18 cellular contexts compared by ENCODE assay signal in the genomic region with DNA sequence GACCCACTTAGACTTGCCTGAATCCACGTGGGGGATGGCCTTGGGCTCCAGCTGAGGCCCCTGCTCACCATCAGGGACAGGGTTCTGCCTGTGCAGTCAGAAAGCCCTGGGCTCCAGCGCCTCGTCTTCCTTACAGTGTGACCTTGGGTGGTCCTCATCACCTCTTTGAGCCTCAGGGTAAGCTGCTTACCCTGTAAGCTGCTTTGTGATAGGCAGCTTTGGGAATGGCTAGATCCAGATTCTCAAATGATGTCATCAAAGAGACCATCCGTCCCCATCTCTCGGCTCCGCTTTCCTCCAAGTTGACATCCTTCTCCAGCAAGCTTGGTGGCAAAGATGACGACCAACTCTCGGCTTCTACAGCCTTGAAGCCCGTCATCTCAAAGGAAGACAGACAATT.
A peak's percentile ranks its signal among the peaks of the same experiment; 100 is the strongest.
DNase-seq lines count a peak whose midpoint lies in the region; ATAC-seq and TF ChIP-seq lines count a peak whose summit lies in the region.
"Had no signal": no experiment of that assay in that cellular context is flagged by ENCODE, and none has a peak within 500 bp of the region (broad histone marks: within the 10 kb centered on the region; RNA-seq: fewer than 3 reads in every experiment).

No MANE protein-coding gene starts in this region.

- no peak for ATAC-seq in stimulated activated effector memory CD8-positive, alpha-beta T cell treated with anti-CD3 and anti-CD28 coated beads, Interleukin-12 subunit alpha, Interleukin-12 subunit beta, amount 100 ng/mL, for 72 hours
- ATAC-seq in HG03045 (IDR thresholded peaks at IDR 0.05; ENCODE audit: unreplicated experiment) (no peak), GM21825 (IDR thresholded peaks at IDR 0.05; ENCODE audit: unreplicated experiment) (no peak)
- ATAC-seq: A549; CD8-positive, alpha-beta T cell; HCT116 had no signal

- TF ChIP-seq CTCF in WERI-Rb-1 (IDR thresholded peaks at IDR 0.05; ENCODE audit: low read depth, low read length): no peak

- no peaks in the 10 kb centered on the region for H3K4me1 Mint-ChIP-seq in stimulated activated effector memory CD8-positive, alpha-beta T cell treated with anti-CD3 and anti-CD28 coated beads, Interleukin-12 subunit alpha, Interleukin-12 subunit beta, amount 100 ng/mL, for 72 hours
- H3K4me1 Mint-ChIP-seq: CD4-positive, CD25-positive, alpha-beta regulatory T cell; H9 had no signal

- H3K27ac Mint-ChIP-seq in stimulated activated effector memory CD8-positive, alpha-beta T cell treated with anti-CD3 and anti-CD28 coated beads, Interleukin-12 subunit alpha, Interleukin-12 subunit beta, amount 100 ng/mL, for 72 hours: peak overlapping the region; percentile 46
- H3K27ac Mint-ChIP-seq: CD4-positive, CD25-positive, alpha-beta regulatory T cell; CD8-positive, alpha-beta T cell had no signal

- peaks cover 4% of the 10 kb centered on the region for H3K9me3 ChIP-seq in WERI-Rb-1 (ENCODE audit: severe bottlenecking)
- H3K9me3 ChIP-seq: A549, Caco-2 had no signal

- no peaks in the 10 kb centered on the region for H3K9me3 Mint-ChIP-seq in stimulated activated effector memory CD8-positive, alpha-beta T cell treated with anti-CD3 and anti-CD28 coated beads, Interleukin-12 subunit alpha, Interleukin-12 subunit beta, amount 100 ng/mL, for 72 hours
- H3K9me3 Mint-ChIP-seq: CD8-positive, alpha-beta T cell; H9 had no signal

- DNase-seq in D341Med (ENCODE audit: low spot score): peak; percentile 51
- DNase-seq in NCI-H82 (lab: John Stamatoyannopoulos, UW): peak; percentile 96
- DNase-seq in WERI-Rb-1: peak; percentile 93
- DNase-seq in stimulated activated effector memory CD8-positive, alpha-beta T cell treated with anti-CD3 and anti-CD28 coated beads, Interleukin-12 subunit alpha, Interleukin-12 subunit beta, amount 100 ng/mL, for 72 hours (ENCODE audit: low spot score in 2 of 2): no peak
- no peak for DNase-seq in NOMO-1 treated with dmso at 0.1 percent for 144 hours (lab: John Stamatoyannopoulos, UW; ENCODE audit: unreplicated experiment)
- DNase-seq: 8988T; ACHN; Caco-2; CD4-positive, CD25-positive, alpha-beta regulatory T cell; CD8-positive, alpha-beta T cell; DND-41; GM23248; H9 had no signal

- no peaks in the 10 kb centered on the region for H3K27me3 ChIP-seq in WERI-Rb-1 (ENCODE audit: insufficient read depth, low read depth, severe bottlenecking)

- peaks cover 6% of the 10 kb centered on the region for H3K36me3 Mint-ChIP-seq in stimulated activated effector memory CD8-positive, alpha-beta T cell treated with anti-CD3 and anti-CD28 coated beads, Interleukin-12 subunit alpha, Interleukin-12 subunit beta, amount 100 ng/mL, for 72 hours

- no peak overlapping the region for H3K4me3 ChIP-seq in WERI-Rb-1 (ENCODE audit: low read depth, low read length)
- H3K4me3 ChIP-seq: A549, GM23248 had no signal

- no peaks in the 10 kb centered on the region; the same call in 1 of the 2 replicates for H3K36me3 ChIP-seq in WERI-Rb-1

- no peak overlapping the region for H3K4me3 Mint-ChIP-seq in stimulated activated effector memory CD8-positive, alpha-beta T cell treated with anti-CD3 and anti-CD28 coated beads, Interleukin-12 subunit alpha, Interleukin-12 subunit beta, amount 100 ng/mL, for 72 hours
- H3K4me3 Mint-ChIP-seq: CD4-positive, CD25-positive, alpha-beta regulatory T cell; CD8-positive, alpha-beta T cell; H9 had no signal

- H3K27ac ChIP-seq in WERI-Rb-1: peak overlapping the region; percentile 92
- H3K27ac ChIP-seq: A549, C4-2B, GM23248 had no signal

Comparison
In these comparisons a context has a peak if more than half of its experiments do, and no peak if none do; other contexts are left out.
1. DNase-seq: peak in D341Med (single experiment), NCI-H82 (single experiment) and WERI-Rb-1 (single experiment); none in stimulated activated effector memory CD8-positive, alpha-beta T cell treated with anti-CD3 and anti-CD28 coated beads, Interleukin-12 subunit alpha, Interleukin-12 subunit beta, amount 100 ng/mL, for 72 hours (0 of 2) and NOMO-1 treated with dmso at 0.1 percent for 144 hours (single experiment).